18 cellular contexts compared by ENCODE assay signal in the genomic region with DNA sequence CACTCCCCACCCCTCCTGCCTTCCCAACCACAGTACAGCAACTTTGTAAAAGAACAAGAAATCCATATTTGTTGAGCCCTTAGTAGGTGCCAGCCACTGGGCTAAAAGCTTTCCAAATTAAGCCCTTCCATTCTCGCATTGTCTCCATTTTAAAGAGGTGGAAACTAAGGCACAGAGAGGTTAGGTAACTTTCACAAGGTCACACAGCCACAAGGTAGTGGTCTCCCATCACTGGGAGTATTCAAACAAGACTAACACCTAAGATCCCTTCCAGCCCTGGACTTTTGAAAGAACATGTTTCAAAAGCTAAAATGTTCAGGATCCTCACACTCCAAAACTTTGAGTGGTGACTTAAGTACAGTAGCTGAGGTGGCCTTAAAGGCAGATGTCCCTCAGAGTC.
"Had no signal": no experiment of that assay in that cellular context is flagged by ENCODE, and none has a peak within 500 bp of the region (broad histone marks: within the 10 kb centered on the region; RNA-seq: fewer than 3 reads in every experiment).

No MANE protein-coding gene starts in this region.

- H3K9me3 ChIP-seq: SK-N-SH, testis had no signal

- H3K27ac ChIP-seq: testis had no signal

- H3K4me3 ChIP-seq: testis had no signal

- H3K27me3 ChIP-seq: testis had no signal

- H3K36me3 Mint-ChIP-seq: activated naive CD4-positive, alpha-beta T cell treated with anti-CD3 and anti-CD28 coated beads, Interleukin-2, amount 50 U/mL, for 24 hours; naive B cell had no signal

- DNase-seq: activated CD4-positive, alpha-beta T cell treated with anti-CD3 and anti-CD28 coated beads, Interleukin-2, amount 50 U/mL, for 4 hours; activated CD4-positive, CD25-positive, alpha-beta regulatory T cell; activated T-cell treated with anti-CD3 and anti-CD28 coated beads, Interleukin-2, amount 50 U/mL, for 1 hour; amniotic stem cell; left ventricle myocardium superior; midbrain; naive B cell; SK-N-SH; stimulated activated CD4-positive, alpha-beta T cell treated with anti-CD3 and anti-CD28 coated beads, Interleukin-2, amount 100 ng/mL, for 48 hours; stimulated activated naive CD4-positive, alpha-beta T cell treated with Interleukin-2 at 50 U/mL for 16 hours; testis had no signal

- H3K4me3 Mint-ChIP-seq: activated naive CD4-positive, alpha-beta T cell treated with anti-CD3 and anti-CD28 coated beads, Interleukin-2, amount 50 U/mL, for 24 hours; T-helper 1 cell treated with Interleukin-12 subunit alpha and Interleukin-12 subunit beta and Interleukin-4 antibody, amounts not matched to agents 30 μg/mL and 1 μg/mL, for 36 hours had no signal

- H3K9ac ChIP-seq: SK-N-SH had no signal

- H3K27ac Mint-ChIP-seq: activated naive CD4-positive, alpha-beta T cell treated with anti-CD3 and anti-CD28 coated beads, Interleukin-2, amount 50 U/mL, for 24 hours; T-helper 1 cell treated with Interleukin-12 subunit alpha and Interleukin-12 subunit beta and Interleukin-4 antibody, amounts not matched to agents 30 μg/mL and 1 μg/mL, for 36 hours had no signal

- H3K9me3 Mint-ChIP-seq: activated naive CD4-positive, alpha-beta T cell treated with anti-CD3 and anti-CD28 coated beads, Interleukin-2, amount 50 U/mL, for 24 hours; T-helper 1 cell treated with Interleukin-12 subunit alpha and Interleukin-12 subunit beta and Interleukin-4 antibody, amounts not matched to agents 30 μg/mL and 1 μg/mL, for 36 hours had no signal

- ATAC-seq: left ventricle myocardium superior had no signal

- FAIRE-seq: endothelial cell of umbilical vein, frontal cortex, kidney, TTC549, urothelium cell line had no signal
